Comparison of ENCODE assay signal across 22 cellular contexts in the genomic region with DNA sequence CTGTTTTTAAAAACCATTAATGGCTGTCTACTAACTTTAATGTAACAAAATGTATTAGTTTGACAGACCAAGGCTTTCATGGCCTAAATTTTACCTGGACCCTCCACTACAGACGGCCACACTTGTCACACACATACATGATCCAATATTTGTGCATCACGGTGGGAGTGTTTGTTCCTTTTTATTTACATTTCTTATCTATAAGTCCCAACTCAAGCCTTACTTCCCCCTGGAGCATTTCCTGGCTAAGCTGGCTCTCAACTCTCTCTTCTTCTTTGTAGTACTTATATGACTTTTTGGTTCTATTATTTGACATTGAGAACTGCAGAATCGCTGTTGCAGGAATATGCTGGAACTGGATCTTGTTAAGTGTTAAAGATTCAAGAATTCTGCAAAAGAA.
DNase-seq lines count a peak whose midpoint lies in the region; ATAC-seq and TF ChIP-seq lines count a peak whose summit lies in the region.
"Had no signal": no experiment of that assay in that cellular context is flagged by ENCODE, and none has a peak within 500 bp of the region (broad histone marks: within the 10 kb centered on the region; RNA-seq: fewer than 3 reads in every experiment).

No MANE protein-coding gene starts in this region.

- H3K36me3 ChIP-seq in cardiac muscle cell = no peaks in the 10 kb centered on the region
- H3K36me3 ChIP-seq: HAP-1, Peyer's patch had no signal

- peaks cover 28% of the 10 kb centered on the region for H3K4me1 ChIP-seq in cardiac muscle cell (ENCODE audit: low read depth)
- H3K4me1 ChIP-seq: HAP-1, Peyer's patch had no signal

- H3K27ac ChIP-seq in cardiac muscle cell (peak overlapping the region; percentile 64), VCaP (peak overlapping the region; percentile 66)
- H3K27ac ChIP-seq: GM23248, KMS-11, Peyer's patch had no signal

- no peak for TF ChIP-seq CTCF in cardiac muscle cell (IDR thresholded peaks at IDR 0.05; ENCODE audit: low read depth, low read length)
- TF ChIP-seq CTCF in VCaP (conservative IDR thresholded peaks at IDR 0.05) = no peak
- TF ChIP-seq CTCF in nephron (IDR thresholded peaks at IDR 0.05; ENCODE audit: unreplicated experiment in 3 of 3) = no peak

- H3K27ac Mint-ChIP-seq in nephron = peak overlapping the region in 2 of 3 experiments; percentile 4 to 14
- no peak overlapping the region for H3K27ac Mint-ChIP-seq in natural killer cell treated with Interleukin-12 subunit alpha and Interleukin-12 subunit beta and Interleukin-15 and Interleukin-18, amount 100 ng/mL, for 72 hours
- H3K27ac Mint-ChIP-seq: CD14-positive monocyte had no signal

- intact Hi-C loops in left cardiac atrium (cut with DNase I) = no loop called here

- DNase-seq in cardiac muscle cell (ENCODE audit: low read depth in 1 of 2, low spot score in 1 of 2) = no peak
- no peak for DNase-seq in left cardiac atrium
- no peak for DNase-seq in natural killer cell treated with Interleukin-12 subunit alpha and Interleukin-12 subunit beta and Interleukin-15 and Interleukin-18, amount 100 ng/mL, for 72 hours (ENCODE audit: low spot score)
- no peak for DNase-seq in SIG-M5 (lab: John Stamatoyannopoulos, UW)
- DNase-seq: DMS79 treated with DMSO at 0.1 percent for 48 hours, GM23248, NCI-H1105, NCI-H1694, NCI-H2081 treated with DMSO at 0.1 percent for 48 hours, NCI-H2171 treated with DMSO at 0.1 percent for 48 hours, NCI-H524 treated with DMSO at 0.1 percent for 48 hours, NCI-H82, Peyer's patch, SW 1271 had no signal

- H3K9me3 Mint-ChIP-seq in nephron = no peaks in the 10 kb centered on the region
- no peaks in the 10 kb centered on the region for H3K9me3 Mint-ChIP-seq in natural killer cell treated with Interleukin-12 subunit alpha and Interleukin-12 subunit beta and Interleukin-15 and Interleukin-18, amount 100 ng/mL, for 72 hours

- peaks cover 3% of the 10 kb centered on the region for H3K36me3 Mint-ChIP-seq in nephron (ENCODE audit: low read depth)
- H3K36me3 Mint-ChIP-seq in natural killer cell treated with Interleukin-12 subunit alpha and Interleukin-12 subunit beta and Interleukin-15 and Interleukin-18, amount 100 ng/mL, for 72 hours = no peaks in the 10 kb centered on the region

- no peak overlapping the region for H3K4me3 ChIP-seq in cardiac muscle cell
- H3K4me3 ChIP-seq: GM23248, HAP-1, Peyer's patch had no signal

- no peak overlapping the region for H3K4me3 Mint-ChIP-seq in nephron
- H3K4me3 Mint-ChIP-seq in natural killer cell treated with Interleukin-12 subunit alpha and Interleukin-12 subunit beta and Interleukin-15 and Interleukin-18, amount 100 ng/mL, for 72 hours = no peak overlapping the region
- H3K4me3 Mint-ChIP-seq: CD14-positive monocyte had no signal

- H3K27me3 ChIP-seq in cardiac muscle cell = no peaks in the 10 kb centered on the region
- H3K27me3 ChIP-seq: Peyer's patch had no signal

- peaks cover 14% of the 10 kb centered on the region for H3K4me1 Mint-ChIP-seq in nephron
- peaks cover 0 to 17% of the 10 kb centered on the region in 2 donors for H3K4me1 Mint-ChIP-seq in natural killer cell treated with Interleukin-12 subunit alpha and Interleukin-12 subunit beta and Interleukin-15 and Interleukin-18, amount 100 ng/mL, for 72 hours (ENCODE audit: low read depth in 2 of 2)

- ATAC-seq in left cardiac atrium (no peak), GM21515 (IDR thresholded peaks at IDR 0.05; ENCODE audit: unreplicated experiment) (no peak), HG03460 (IDR thresholded peaks at IDR 0.05; ENCODE audit: unreplicated experiment) (no peak)
- ATAC-seq in natural killer cell treated with Interleukin-12 subunit alpha and Interleukin-12 subunit beta and Interleukin-15 and Interleukin-18, amount 100 ng/mL, for 72 hours = no peak
- ATAC-seq: Right ventricle myocardium inferior had no signal

- no peaks in the 10 kb centered on the region for H3K27me3 Mint-ChIP-seq in nephron (ENCODE audit: low read depth)
- H3K27me3 Mint-ChIP-seq in natural killer cell treated with Interleukin-12 subunit alpha and Interleukin-12 subunit beta and Interleukin-15 and Interleukin-18, amount 100 ng/mL, for 72 hours = no peaks in the 10 kb centered on the region

- no peaks in the 10 kb centered on the region for H3K9me3 ChIP-seq in cardiac muscle cell (ENCODE audit: low read depth)
- H3K9me3 ChIP-seq: HAP-1, Peyer's patch had no signal

Comparison
In these comparisons a context has a peak if more than half of its experiments do, and no peak if none do; other contexts are left out.
1. H3K27ac Mint-ChIP-seq: peak in nephron (2 of 3); none in natural killer cell treated with Interleukin-12 subunit alpha and Interleukin-12 subunit beta and Interleukin-15 and Interleukin-18, amount 100 ng/mL, for 72 hours (0 of 2).